In the genomic region with DNA sequence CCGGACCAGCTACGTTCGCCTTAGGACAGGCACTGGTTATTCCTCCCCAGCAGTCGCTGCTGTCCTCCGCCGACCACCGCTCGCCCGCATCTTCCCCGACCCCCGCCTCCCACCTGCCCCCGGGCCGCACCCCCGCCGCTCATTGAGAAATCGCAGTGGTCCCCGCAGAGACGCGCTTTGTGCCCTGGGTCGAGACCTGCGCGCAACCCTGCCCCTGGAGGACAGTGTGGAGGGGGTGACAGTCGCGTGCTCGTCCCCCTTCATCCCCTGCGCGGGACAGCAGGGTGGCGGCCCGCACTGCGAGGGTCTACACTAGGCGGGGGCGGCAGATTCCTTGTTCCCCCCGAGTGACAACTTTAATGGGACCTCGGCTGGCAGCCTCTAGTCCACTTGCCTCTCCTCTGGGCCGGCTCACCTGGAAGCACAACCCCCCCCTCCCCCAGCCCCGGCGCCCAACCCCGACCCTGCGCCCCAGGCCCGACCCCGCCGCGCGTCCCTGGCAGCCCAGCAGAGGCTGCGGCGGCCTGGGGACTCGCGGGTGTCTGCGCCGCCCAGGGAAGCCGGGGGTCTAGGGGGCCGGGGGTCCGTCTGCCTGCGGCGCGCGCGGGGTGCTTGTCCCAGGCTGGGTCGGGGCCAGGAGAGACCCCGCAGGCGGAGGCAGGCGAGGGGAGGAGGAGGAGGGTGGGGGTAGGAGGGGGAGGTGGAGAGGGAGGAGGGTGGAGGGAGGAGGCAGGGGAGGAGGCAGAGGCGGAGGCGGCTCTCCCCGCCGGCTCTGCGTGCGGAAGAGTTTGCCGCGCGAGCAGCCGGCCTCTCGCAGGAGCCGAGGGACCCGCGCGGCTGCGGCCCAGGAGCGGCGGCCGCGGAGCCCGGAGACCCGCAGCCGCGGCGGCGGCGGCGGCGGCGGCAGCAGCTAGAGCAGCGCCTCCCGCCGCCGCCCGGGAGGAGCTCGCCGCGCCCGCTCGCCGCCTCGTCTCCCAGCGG, we compare ENCODE assay signal across 8 cellular contexts. TPM values are rescaled to one million over a fixed set of nuclear protein-coding genes. Genes with fewer than 3 reads are reported as not detected.
A peak's percentile ranks its signal among the peaks of the same experiment; 100 is the strongest.
DNase-seq lines count a peak whose midpoint lies in the region; TF ChIP-seq lines count a peak whose summit lies in the region.

A gene with protein sequence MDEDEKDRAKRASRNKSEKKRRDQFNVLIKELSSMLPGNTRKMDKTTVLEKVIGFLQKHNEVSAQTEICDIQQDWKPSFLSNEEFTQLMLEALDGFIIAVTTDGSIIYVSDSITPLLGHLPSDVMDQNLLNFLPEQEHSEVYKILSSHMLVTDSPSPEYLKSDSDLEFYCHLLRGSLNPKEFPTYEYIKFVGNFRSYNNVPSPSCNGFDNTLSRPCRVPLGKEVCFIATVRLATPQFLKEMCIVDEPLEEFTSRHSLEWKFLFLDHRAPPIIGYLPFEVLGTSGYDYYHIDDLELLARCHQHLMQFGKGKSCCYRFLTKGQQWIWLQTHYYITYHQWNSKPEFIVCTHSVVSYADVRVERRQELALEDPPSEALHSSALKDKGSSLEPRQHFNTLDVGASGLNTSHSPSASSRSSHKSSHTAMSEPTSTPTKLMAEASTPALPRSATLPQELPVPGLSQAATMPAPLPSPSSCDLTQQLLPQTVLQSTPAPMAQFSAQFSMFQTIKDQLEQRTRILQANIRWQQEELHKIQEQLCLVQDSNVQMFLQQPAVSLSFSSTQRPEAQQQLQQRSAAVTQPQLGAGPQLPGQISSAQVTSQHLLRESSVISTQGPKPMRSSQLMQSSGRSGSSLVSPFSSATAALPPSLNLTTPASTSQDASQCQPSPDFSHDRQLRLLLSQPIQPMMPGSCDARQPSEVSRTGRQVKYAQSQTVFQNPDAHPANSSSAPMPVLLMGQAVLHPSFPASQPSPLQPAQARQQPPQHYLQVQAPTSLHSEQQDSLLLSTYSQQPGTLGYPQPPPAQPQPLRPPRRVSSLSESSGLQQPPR (plus strand): TSS at position 775 of the 981 bp plus-strand sequence. CDS start 84,616 bp downstream, outside the sequence.

- no peaks in the 10 kb centered on the region for H3K27me3 ChIP-seq in ascending aorta
- peaks cover 4% of the 10 kb centered on the region for H3K27me3 ChIP-seq in hepatocyte

- peak within 1 kb of the TSS; percentile 95 to 96 for H3K27ac ChIP-seq in ascending aorta
- H3K27ac ChIP-seq in hepatocyte: peak within 1 kb of the TSS; percentile 75

- DNase-seq in COLO668 (lab: John Stamatoyannopoulos, UW; ENCODE audit: unreplicated experiment) (peak; percentile 69), M059J (ENCODE audit: low read depth) (peak; percentile 28), ascending aorta (ENCODE audit: low spot score in 2 of 2) (peak in 1 of 2 donors; percentile 65), hepatocyte (ENCODE audit: low spot score) (peak; percentile 78), retinal pigment epithelial cell (ENCODE audit: low read depth) (no peak), NCI-H1694 treated with DMSO at 0.1 percent for 48 hours (lab: John Stamatoyannopoulos, UW) (no peak), foreskin melanocyte (no peak)
- no peak for DNase-seq in central memory CD4-positive, alpha-beta T cell

- H3K4me2 ChIP-seq in hepatocyte: peak within 1 kb of the TSS; percentile 98

- H3K36me3 ChIP-seq in ascending aorta (no peaks in the 10 kb centered on the region), hepatocyte (replicated peaks; ENCODE audit: insufficient read depth, low read depth) (no peaks in the 10 kb centered on the region)

- H3K9me2 ChIP-seq in hepatocyte (replicated peaks; ENCODE audit: insufficient read depth): no peaks in the 10 kb centered on the region

- WGBS in hepatocyte (ENCODE audit: low lambda C conversion rate, missing lambda C conversion rate): 6% methylated on average over 7 of the region's 105 CpGs

- H2AFZ ChIP-seq in hepatocyte: peak within 1 kb of the TSS; percentile 66

- intact Hi-C loops in ascending aorta (cut with DNase I): loop anchor here (2.0 to 5.0 kb wide), 6 partner anchors 67 to 333 kb away; a partner anchor contains a TSS

- H3K4me3 ChIP-seq in ascending aorta (peak within 1 kb of the TSS; percentile 91 to 95), hepatocyte (peak within 1 kb of the TSS; percentile 88), retinal pigment epithelial cell (ENCODE audit: low read length) (peak within 1 kb of the TSS; percentile 84)

- peaks cover 31% of the 10 kb centered on the region for H3K79me2 ChIP-seq in hepatocyte

- H3K4me1 ChIP-seq in ascending aorta (peaks cover 0 to 4% of the 10 kb centered on the region in 2 donors), hepatocyte (ENCODE audit: insufficient read depth) (no peaks in the 10 kb centered on the region)

- TF ChIP-seq CTCF in ascending aorta (IDR thresholded peaks at IDR 0.05) (no peak), hepatocyte (IDR thresholded peaks at IDR 0.05; ENCODE audit: poor library complexity) (no peak), retinal pigment epithelial cell (conservative IDR thresholded peaks at IDR 0.05; ENCODE audit: low read depth, low read length) (no peak)

- H3K9me3 ChIP-seq in ascending aorta (no peaks in the 10 kb centered on the region), hepatocyte (ENCODE audit: low read depth) (no peaks in the 10 kb centered on the region)

- no peaks in the 10 kb centered on the region for H4K20me1 ChIP-seq in hepatocyte (ENCODE audit: insufficient read depth, poor library complexity, severe bottlenecking)

RNA-seq across cellular contexts. Expression of the gene that starts here (rescaled TPM):
- 3.6 and 5.3 TPM in 2 replicates for total RNA-seq in M059J (2014; rRNA removed; shearing (Covaris generic))
- total RNA-seq in ascending aorta (72.6 TPM), hepatocyte (7.7 and 8.3 TPM in 2 replicates)
- 14.7 and 16.8 TPM in 2 replicates for polyA plus RNA-seq in hepatocyte

Comparison
In these comparisons a context has a peak if more than half of its experiments do, and no peak if none do; other contexts are left out.
1. DNase-seq: peak in COLO668 (single experiment), M059J (single experiment) and hepatocyte (single experiment); none in retinal pigment epithelial cell (single experiment), NCI-H1694 treated with DMSO at 0.1 percent for 48 hours (single experiment), central memory CD4-positive, alpha-beta T cell (single experiment) and foreskin melanocyte (single experiment).
2. Peak in every context shown above with its lines, with median percentiles within 50 percentile points of each other: H3K4me3 ChIP-seq.